In genomic region chr19:1675633-1676350, GRCh38 we compare ENCODE assay signal across 1 cellular context.
TF ChIP-seq lines count a peak whose summit lies in the region.

No MANE protein-coding gene starts in this region.

TF ChIP-seq in K562, 482 proteins besides CTCF, POLR2A, EP300 and RAD21 (continued from another document and continues in another):
- no peak for TF ChIP-seq TFE3 (CRISPR knock-in tag; IDR thresholded peaks at IDR 0.05)
- no peak for TF ChIP-seq ZNF699 (CRISPR knock-in tag; IDR thresholded peaks at IDR 0.05; ENCODE audit: insufficient replicate concordance)
- no peak for TF ChIP-seq SOX6 (IDR thresholded peaks at IDR 0.05)
- TF ChIP-seq ILF3 (IDR thresholded peaks at IDR 0.05; ENCODE audit: borderline replicate concordance): no peak
- TF ChIP-seq PURB (CRISPR knock-in tag; IDR thresholded peaks at IDR 0.05; ENCODE audit: low read depth): no peak
- TF ChIP-seq DMBX1 (CRISPR knock-in tag; IDR thresholded peaks at IDR 0.05; ENCODE audit: borderline replicate concordance): no peak
- no peak for TF ChIP-seq HNRNPUL1 (IDR thresholded peaks at IDR 0.05; ENCODE audit: low read length)
- no peak for TF ChIP-seq CBX3 (IDR thresholded peaks at IDR 0.05; ENCODE audit: borderline replicate concordance in 1 of 2, low read length in 2 of 2)
- peak; percentile 29 for TF ChIP-seq MEIS2 (IDR thresholded peaks at IDR 0.05; ENCODE audit: partially characterized antibody)
- TF ChIP-seq BRCA1 (IDR thresholded peaks at IDR 0.05): no peak
- TF ChIP-seq BRCA1 (CRISPR knock-in tag; IDR thresholded peaks at IDR 0.05): no peak
- TF ChIP-seq ATF2 (CRISPR knock-in tag; IDR thresholded peaks at IDR 0.05): no peak
- no peak for TF ChIP-seq PKNOX1 (IDR thresholded peaks at IDR 0.05)
- no peak for TF ChIP-seq SNIP1 (IDR thresholded peaks at IDR 0.05; ENCODE audit: low read depth)
- no peak for TF ChIP-seq TOE1 (IDR thresholded peaks at IDR 0.05; ENCODE audit: borderline replicate concordance)
- no peak for TF ChIP-seq TOE1 (CRISPR knock-in tag; IDR thresholded peaks at IDR 0.05; ENCODE audit: borderline replicate concordance, low read depth)
- TF ChIP-seq OTX1 (CRISPR knock-in tag; IDR thresholded peaks at IDR 0.05): no peak
- no peak for TF ChIP-seq MTF1 (CRISPR knock-in tag; IDR thresholded peaks at IDR 0.05; ENCODE audit: borderline replicate concordance)
- TF ChIP-seq HLTF (IDR thresholded peaks at IDR 0.05): no peak
- TF ChIP-seq ZNF280A (IDR thresholded peaks at IDR 0.05; ENCODE audit: low read depth, partially characterized antibody): no peak
- TF ChIP-seq MGA (IDR thresholded peaks at IDR 0.05): no peak
- no peak for TF ChIP-seq GTF3C2 (IDR thresholded peaks at IDR 0.05; ENCODE audit: borderline replicate concordance, extremely low read depth, insufficient read length)
- TF ChIP-seq HSF4 (CRISPR knock-in tag; IDR thresholded peaks at IDR 0.05; ENCODE audit: borderline replicate concordance): no peak
- no peak for TF ChIP-seq ZNF561 (CRISPR knock-in tag; conservative IDR thresholded peaks at IDR 0.05)
- TF ChIP-seq CREBBP (IDR thresholded peaks at IDR 0.05; ENCODE audit: low read depth, low read length): no peak
- no peak for TF ChIP-seq ZNF324 (CRISPR knock-in tag; IDR thresholded peaks at IDR 0.05)
- no peak for TF ChIP-seq TAL1 (IDR thresholded peaks at IDR 0.05)
- TF ChIP-seq RBM39 (optimal IDR thresholded peaks at IDR 0.05; ENCODE audit: low read depth, low read length): no peak
- no peak for TF ChIP-seq SLC30A9 (CRISPR knock-in tag; IDR thresholded peaks at IDR 0.05)
- TF ChIP-seq CXXC5 (CRISPR knock-in tag; IDR thresholded peaks at IDR 0.05): peak; percentile 77
- no peak for TF ChIP-seq ILK (tag; IDR thresholded peaks at IDR 0.05; ENCODE audit: borderline replicate concordance, low read depth)
- no peak for TF ChIP-seq HNRNPH1 (optimal IDR thresholded peaks at IDR 0.05; ENCODE audit: low read depth, low read length)
- no peak for TF ChIP-seq UBTF (IDR thresholded peaks at IDR 0.05; ENCODE audit: borderline replicate concordance in 1 of 2, low read depth in 2 of 2, low read length in 2 of 2)
- no peak for TF ChIP-seq CREB3L1 (IDR thresholded peaks at IDR 0.05; ENCODE audit: borderline replicate concordance, low read depth)
- TF ChIP-seq HDAC6 (IDR thresholded peaks at IDR 0.05; ENCODE audit: low read depth, low read length): no peak
- no peak for TF ChIP-seq XRCC4 (IDR thresholded peaks at IDR 0.05; ENCODE audit: extremely low read depth, insufficient read depth, insufficient read length)
